ENCODE assay signal across 26 cellular contexts in genomic region chr15:66771351-66771650, GRCh38.
A peak's percentile ranks its signal among the peaks of the same experiment; 100 is the strongest.
DNase-seq lines count a peak whose midpoint lies in the region; ATAC-seq and TF ChIP-seq lines count a peak whose summit lies in the region.
"Had no signal": no experiment of that assay in that cellular context is flagged by ENCODE, and none has a peak within 500 bp of the region (broad histone marks: within the 10 kb centered on the region; RNA-seq: fewer than 3 reads in every experiment).

No MANE protein-coding gene starts in this region.

- H3K4me2 ChIP-seq in hepatocyte (peak overlapping the region; percentile 53), neural progenitor cell (peak overlapping the region; percentile 72)

- H2AFZ ChIP-seq in hepatocyte: no peak overlapping the region
- no peak overlapping the region for H2AFZ ChIP-seq in neural progenitor cell (replicated peaks)

- H3K79me2 ChIP-seq in hepatocyte (peaks cover 81% of the 10 kb centered on the region), neural progenitor cell (ENCODE audit: low read depth) (no peaks in the 10 kb centered on the region)

- H3K36me3 ChIP-seq in KOPT-K1 (ENCODE audit: insufficient read depth, low read length): peaks cover 36% of the 10 kb centered on the region
- no peaks in the 10 kb centered on the region for H3K36me3 ChIP-seq in hepatocyte (replicated peaks; ENCODE audit: insufficient read depth, low read depth)
- no peaks in the 10 kb centered on the region for H3K36me3 ChIP-seq in neural progenitor cell
- H3K36me3 ChIP-seq: left lung had no signal

- no peaks in the 10 kb centered on the region for H3K27me3 Mint-ChIP-seq in neural progenitor cell (ENCODE audit: insufficient read depth, low read depth)
- peaks cover 10% of the 10 kb centered on the region for H3K27me3 Mint-ChIP-seq in activated CD8-positive, alpha-beta T cell treated with anti-CD3 and anti-CD28 coated beads, Interleukin-2, amount 10 ng/mL, durations not matched to agents 7 days and 5 days (ENCODE audit: low read depth)

- CTCF ChIA-PET in activated CD8-positive, alpha-beta T cell treated with anti-CD3 and anti-CD28 coated beads, Interleukin-2, amount 10 ng/mL, durations not matched to agents 7 days and 5 days (lab: Charles Lee): interaction anchor here (1.1 to 2.0 kb wide), 2 partner anchors 65 to 153 kb away, joined by 3 to 8 read pairs; no protein-coding TSS in a partner anchor

- TF ChIP-seq CTCF in 22Rv1 (IDR thresholded peaks at IDR 0.05) (no peak), hepatocyte (IDR thresholded peaks at IDR 0.05; ENCODE audit: poor library complexity) (no peak), neural progenitor cell (IDR thresholded peaks at IDR 0.05) (no peak)

- H3K4me3 Mint-ChIP-seq in neural progenitor cell: peak overlapping the region; percentile 2
- no peak overlapping the region for H3K4me3 Mint-ChIP-seq in activated CD8-positive, alpha-beta T cell treated with anti-CD3 and anti-CD28 coated beads, Interleukin-2, amount 10 ng/mL, durations not matched to agents 7 days and 5 days
- H3K4me3 Mint-ChIP-seq: activated naive CD4-positive, alpha-beta T cell treated with anti-CD3 and anti-CD28 coated beads, Interleukin-2, amount 10 ng/mL, durations not matched to agents 7 days and 5 days; activated T-cell treated with anti-CD3 and anti-CD28 coated beads, Interleukin-2, amount 50 U/mL, for 4 hours; central memory CD8-positive, alpha-beta T cell had no signal

- no peaks in the 10 kb centered on the region for H3K9me3 Mint-ChIP-seq in neural progenitor cell
- no peaks in the 10 kb centered on the region for H3K9me3 Mint-ChIP-seq in activated CD8-positive, alpha-beta T cell treated with anti-CD3 and anti-CD28 coated beads, Interleukin-2, amount 10 ng/mL, durations not matched to agents 7 days and 5 days (ENCODE audit: insufficient read depth)
- H3K9me3 Mint-ChIP-seq: activated naive CD4-positive, alpha-beta T cell treated with anti-CD3 and anti-CD28 coated beads, Interleukin-2, amount 10 ng/mL, durations not matched to agents 7 days and 5 days; activated T-cell treated with anti-CD3 and anti-CD28 coated beads, Interleukin-2, amount 50 U/mL, for 4 hours; central memory CD8-positive, alpha-beta T cell had no signal

- H3K27ac ChIP-seq in 22Rv1 (peak overlapping the region; percentile 55), KOPT-K1 (ENCODE audit: low read depth, low read length, poor library complexity, severe bottlenecking) (peak overlapping the region; percentile 63), hepatocyte (peak overlapping the region; percentile 98), neural progenitor cell (peak overlapping the region; percentile 94)
- H3K27ac ChIP-seq: HL-60, left lung had no signal

- ATAC-seq in GM19455 (IDR thresholded peaks at IDR 0.05; ENCODE audit: unreplicated experiment): no peak
- no peak for ATAC-seq in activated CD8-positive, alpha-beta T cell treated with anti-CD3 and anti-CD28 coated beads, Interleukin-2, amount 10 ng/mL, durations not matched to agents 7 days and 5 days
- no peak for ATAC-seq in GM18867 (IDR thresholded peaks at IDR 0.05; ENCODE audit: unreplicated experiment)
- ATAC-seq: activated T-cell treated with anti-CD3 and anti-CD28 coated beads, Interleukin-2, amount 50 U/mL, for 4 hours; left lung; Right ventricle myocardium inferior; stimulated activated naive CD8-positive, alpha-beta T cell treated with anti-CD3 and anti-CD28 coated beads, Interleukin-15, Interleukin-2, amounts not matched to agents 100 U/mL and 50 U/mL, for 24 hours had no signal

- H3K4me1 ChIP-seq in hepatocyte (ENCODE audit: insufficient read depth) (peaks cover 87% of the 10 kb centered on the region), neural progenitor cell (peaks cover 51% of the 10 kb centered on the region)

- H3K27me3 ChIP-seq in hepatocyte (no peaks in the 10 kb centered on the region), neural progenitor cell (no peaks in the 10 kb centered on the region)
- H3K27me3 ChIP-seq: dorsolateral prefrontal cortex, left lung had no signal

- peak overlapping the region; percentile 88 for H3K27ac Mint-ChIP-seq in neural progenitor cell
- H3K27ac Mint-ChIP-seq in activated CD8-positive, alpha-beta T cell treated with anti-CD3 and anti-CD28 coated beads, Interleukin-2, amount 10 ng/mL, durations not matched to agents 7 days and 5 days: no peak overlapping the region
- H3K27ac Mint-ChIP-seq: activated naive CD4-positive, alpha-beta T cell treated with anti-CD3 and anti-CD28 coated beads, Interleukin-2, amount 10 ng/mL, durations not matched to agents 7 days and 5 days had no signal

- H3K4me1 Mint-ChIP-seq in neural progenitor cell: peaks cover 60% of the 10 kb centered on the region
- H3K4me1 Mint-ChIP-seq in activated CD8-positive, alpha-beta T cell treated with anti-CD3 and anti-CD28 coated beads, Interleukin-2, amount 10 ng/mL, durations not matched to agents 7 days and 5 days (ENCODE audit: low read depth): no peaks in the 10 kb centered on the region
- H3K4me1 Mint-ChIP-seq: central memory CD8-positive, alpha-beta T cell had no signal

- H3K9ac ChIP-seq in neural progenitor cell: no peak overlapping the region

- DNase-seq in hepatocyte (ENCODE audit: low spot score) (peak; percentile 51), neural progenitor cell (ENCODE audit: low spot score) (peak; percentile 64), NCI-H748 (lab: John Stamatoyannopoulos, UW; ENCODE audit: unreplicated experiment) (no peak)
- DNase-seq in activated CD8-positive, alpha-beta T cell treated with anti-CD3 and anti-CD28 coated beads, Interleukin-2, amount 10 ng/mL, durations not matched to agents 7 days and 5 days: no peak
- DNase-seq: activated CD4-positive, CD25-positive, alpha-beta regulatory T cell treated with anti-CD3 and anti-CD28 coated beads, Interleukin-2, amount 50 U/mL, for 72 hours; activated CD8-positive, alpha-beta memory T cell treated with anti-CD3 and anti-CD28 coated beads for 24 hours; activated naive CD4-positive, alpha-beta T cell treated with anti-CD3 and anti-CD28 coated beads, Interleukin-2, amount 10 ng/mL, durations not matched to agents 7 days and 5 days; activated T-cell treated with anti-CD3 and anti-CD28 coated beads, Interleukin-2, amount 50 U/mL, for 4 hours; amygdala; dorsolateral prefrontal cortex; head of caudate nucleus; left lung; MM.1S; NCI-H1694; NCI-H526 treated with DMSO at 0.1 percent for 48 hours; stimulated activated CD4-positive, alpha-beta T cell treated with anti-CD3 and anti-CD28 coated beads, Interleukin-4, amount 100 ng/mL, for 1 hour; stimulated activated naive CD8-positive, alpha-beta T cell treated with anti-CD3 and anti-CD28 coated beads, Interleukin-15, Interleukin-2, amounts not matched to agents 100 U/mL and 50 U/mL, for 24 hours; T1000; trophoblast cell had no signal

- no peaks in the 10 kb centered on the region for H3K36me3 Mint-ChIP-seq in neural progenitor cell
- no peaks in the 10 kb centered on the region for H3K36me3 Mint-ChIP-seq in activated CD8-positive, alpha-beta T cell treated with anti-CD3 and anti-CD28 coated beads, Interleukin-2, amount 10 ng/mL, durations not matched to agents 7 days and 5 days (ENCODE audit: low read depth)
- H3K36me3 Mint-ChIP-seq: activated naive CD4-positive, alpha-beta T cell treated with anti-CD3 and anti-CD28 coated beads, Interleukin-2, amount 10 ng/mL, durations not matched to agents 7 days and 5 days had no signal

- H3K9me2 ChIP-seq in hepatocyte (replicated peaks; ENCODE audit: insufficient read depth): no peaks in the 10 kb centered on the region

- WGBS in hepatocyte (ENCODE audit: low lambda C conversion rate, missing lambda C conversion rate): 53% methylated on average over 5 of the region's 5 CpGs

- peaks cover 54% of the 10 kb centered on the region for H3F3A ChIP-seq in neural progenitor cell (ENCODE audit: low read depth)

- H4K20me1 ChIP-seq in hepatocyte (ENCODE audit: insufficient read depth, poor library complexity, severe bottlenecking) (peaks cover 22% of the 10 kb centered on the region), neural progenitor cell (ENCODE audit: low read depth) (peaks cover 28% of the 10 kb centered on the region)

- no peaks in the 10 kb centered on the region for H3K9me3 ChIP-seq in KOPT-K1 (ENCODE audit: insufficient read depth, low read length, poor library complexity, severe bottlenecking)
- H3K9me3 ChIP-seq in hepatocyte (ENCODE audit: low read depth): no peaks in the 10 kb centered on the region
- H3K9me3 ChIP-seq in neural progenitor cell (ENCODE audit: low read depth): no peaks in the 10 kb centered on the region
- H3K9me3 ChIP-seq: left lung had no signal

- POLR2A ChIA-PET in activated CD8-positive, alpha-beta T cell treated with anti-CD3 and anti-CD28 coated beads, Interleukin-2, amount 10 ng/mL, durations not matched to agents 7 days and 5 days (lab: Charles Lee): no interaction called here

- no peak overlapping the region for H3K4me3 ChIP-seq in hepatocyte
- no peak overlapping the region for H3K4me3 ChIP-seq in neural progenitor cell
- H3K4me3 ChIP-seq: dorsolateral prefrontal cortex, left lung had no signal

Comparison
In these comparisons a context has a peak if more than half of its experiments do, and no peak if none do; other contexts are left out.
1. DNase-seq: peak in hepatocyte (single experiment) and neural progenitor cell (single experiment); none in activated CD8-positive, alpha-beta T cell treated with anti-CD3 and anti-CD28 coated beads, Interleukin-2, amount 10 ng/mL, durations not matched to agents 7 days and 5 days (single experiment) and NCI-H748 (single experiment).
2. Peak in every context shown above with its lines, with median percentiles within 50 percentile points of each other: H3K27ac ChIP-seq.